ENCODE assay signal across 19 cellular contexts in genomic region chr6:163588211-163588919, GRCh38.
DNase-seq lines count a peak whose midpoint lies in the region; ATAC-seq, FAIRE-seq and TF ChIP-seq lines count a peak whose summit lies in the region.
"Had no signal": no experiment of that assay in that cellular context is flagged by ENCODE, and none has a peak within 500 bp of the region (broad histone marks: within the 10 kb centered on the region; RNA-seq: fewer than 3 reads in every experiment).

No MANE protein-coding gene starts in this region.

- H3K4me1 ChIP-seq in K562 (replicated peaks in 1 of 2; ENCODE audit: control insufficient read depth in 2 of 2, insufficient read depth in 2 of 2, low read length in 2 of 2), result peaks cover 10 to 19% of the 10 kb centered on the region in 2 experiments; a peak in 4 of 5 replicates

- H3K79me2 ChIP-seq in K562 (ENCODE audit: control insufficient read depth, insufficient read depth, low read length), result no peaks in the 10 kb centered on the region

- peak overlapping the region; percentile 24; the same call in 2 of the 3 replicates for H3K27ac ChIP-seq in K562 (ENCODE audit: extremely low read depth, low read depth, low read length)

- peaks cover 5% of the 10 kb centered on the region for H3K36me3 Mint-ChIP-seq in activated CD4-positive, alpha-beta T cell treated with anti-CD3 and anti-CD28 coated beads for 36 hours (ENCODE audit: low read depth)
- H3K36me3 Mint-ChIP-seq in activated naive CD4-positive, alpha-beta T cell treated with anti-CD3 and anti-CD28 coated beads, Interleukin-2, amount 50 U/mL, for 72 hours, result peaks cover 12 to 25% of the 10 kb centered on the region in 2 donors

- no peaks in the 10 kb centered on the region for H3K4me1 Mint-ChIP-seq in activated CD4-positive, alpha-beta T cell treated with anti-CD3 and anti-CD28 coated beads for 36 hours
- H3K4me1 Mint-ChIP-seq: activated CD4-positive, alpha-beta T cell treated with anti-CD3 and anti-CD28 coated beads, Interleukin-2, amount 10 ng/mL, durations not matched to agents 7 days and 5 days; central memory CD8-positive, alpha-beta T cell had no signal

- TF ChIP-seq EP300 in K562 (IDR thresholded peaks at IDR 0.05; ENCODE audit: low read length), result no peak

- no peak for TF ChIP-seq RAD21 in K562 (CRISPR knock-in tag; conservative IDR thresholded peaks at IDR 0.05 in 1 of 2, IDR thresholded peaks at IDR 0.05 in 1 of 2)

- no TSS peak for BruUV-seq in K562 (replicated peaks; lab: Mats Ljungman, UMichigan)

- CTCF ChIA-PET in K562 (lab: Yijun Ruan, JAX; ENCODE audit: low intra/inter-chr PET ratio), result no interaction called here
- CTCF ChIA-PET in activated CD4-positive, alpha-beta T cell treated with anti-CD3 and anti-CD28 coated beads for 36 hours (lab: Charles Lee), result no interaction called here

- H3K4me2 ChIP-seq in K562 (ENCODE audit: insufficient read depth, low read length), result no peak overlapping the region

- in situ Hi-C loops in K562 (cut with MboI), result no loop called here

- H3K27ac Mint-ChIP-seq in activated CD4-positive, alpha-beta T cell treated with anti-CD3 and anti-CD28 coated beads for 36 hours, result no peak overlapping the region
- H3K27ac Mint-ChIP-seq in activated naive CD4-positive, alpha-beta T cell treated with anti-CD3 and anti-CD28 coated beads, Interleukin-2, amount 50 U/mL, for 72 hours, result no peak overlapping the region
- H3K27ac Mint-ChIP-seq: activated CD4-positive, alpha-beta T cell treated with anti-CD3 and anti-CD28 coated beads, Interleukin-2, amount 10 ng/mL, durations not matched to agents 7 days and 5 days; activated naive CD8-positive, alpha-beta T cell treated with anti-CD3 and anti-CD28 coated beads for 36 hours; activated T-cell treated with anti-CD3 and anti-CD28 coated beads, Interleukin-2, amount 50 U/mL, for 24 hours; type B pancreatic cell had no signal

- peaks cover 17% of the 10 kb centered on the region for H3K9me3 Mint-ChIP-seq in activated CD4-positive, alpha-beta T cell treated with anti-CD3 and anti-CD28 coated beads for 36 hours (ENCODE audit: low read depth)
- peaks cover 11 to 33% of the 10 kb centered on the region in 2 donors for H3K9me3 Mint-ChIP-seq in activated naive CD4-positive, alpha-beta T cell treated with anti-CD3 and anti-CD28 coated beads, Interleukin-2, amount 50 U/mL, for 72 hours

- no peak overlapping the region for H2AFZ ChIP-seq in K562 (ENCODE audit: low read depth, low read length)

- H3K27me3 ChIP-seq in K562 (ENCODE audit: control insufficient read depth in 2 of 2, insufficient read depth in 2 of 2, low read length in 2 of 2), result no peaks in the 10 kb centered on the region

- H3K36me3 ChIP-seq in K562 (ENCODE audit: control insufficient read depth, insufficient read depth, low read length), result no peaks in the 10 kb centered on the region

- no peak for TF ChIP-seq CTCF in K562 (IDR thresholded peaks at IDR 0.05 in 2 of 3, conservative IDR thresholded peaks at IDR 0.05 in 1 of 3; ENCODE audit: insufficient read depth in 2 of 3, low read depth in 1 of 3, low read length in 3 of 3)

- no peak for TF ChIP-seq POLR2A in K562 (conservative IDR thresholded peaks at IDR 0.05)

- H3K9me1 ChIP-seq in K562 (ENCODE audit: control insufficient read depth, insufficient read depth, low read length), result no peaks in the 10 kb centered on the region

- peak; percentile 44 for DNase-seq in AG20443 (ENCODE audit: low spot score)
- peak; percentile 43 for DNase-seq in HPDE6-E6E7 (ENCODE audit: extremely low spot score)
- DNase-seq in K562 (ENCODE audit: extremely low read depth in 1 of 4, low spot score in 3 of 4), result no peak
- DNase-seq in myocyte (ENCODE audit: low read depth), result peak; percentile 77
- no peak for DNase-seq in activated CD4-positive, alpha-beta T cell treated with anti-CD3 and anti-CD28 coated beads for 36 hours
- DNase-seq in activated naive CD4-positive, alpha-beta T cell treated with anti-CD3 and anti-CD28 coated beads, Interleukin-2, amount 50 U/mL, for 72 hours (ENCODE audit: low spot score in 2 of 2), result no peak
- DNase-seq: activated CD4-positive, alpha-beta T cell treated with anti-CD3 and anti-CD28 coated beads, Interleukin-2, amount 10 ng/mL, durations not matched to agents 7 days and 5 days; activated naive CD8-positive, alpha-beta T cell treated with anti-CD3 and anti-CD28 coated beads for 36 hours; activated T-cell treated with anti-CD3 and anti-CD28 coated beads, Interleukin-2, amount 50 U/mL, for 24 hours; midbrain; NCI-H2081 treated with DMSO at 0.1 percent for 48 hours; NK-92 treated with Interleukin-12 subunit alpha and Interleukin-12 subunit beta, amount 100 ng/mL, for 24 hours; occipital lobe; SIG-M5; T1000 had no signal

- no peak overlapping the region for H3K9ac ChIP-seq in K562 (ENCODE audit: insufficient read depth in 1 of 2, low read depth in 2 of 2, low read length in 2 of 2)

- peaks cover 7% of the 10 kb centered on the region for H3K27me3 Mint-ChIP-seq in activated CD4-positive, alpha-beta T cell treated with anti-CD3 and anti-CD28 coated beads for 36 hours
- H3K27me3 Mint-ChIP-seq: activated CD4-positive, alpha-beta T cell treated with anti-CD3 and anti-CD28 coated beads, Interleukin-2, amount 10 ng/mL, durations not matched to agents 7 days and 5 days; type B pancreatic cell had no signal

- no peak overlapping the region for H3K4me3 ChIP-seq in K562

- no peak overlapping the region for H3K4me3 Mint-ChIP-seq in activated CD4-positive, alpha-beta T cell treated with anti-CD3 and anti-CD28 coated beads for 36 hours
- H3K4me3 Mint-ChIP-seq: activated CD4-positive, alpha-beta T cell treated with anti-CD3 and anti-CD28 coated beads, Interleukin-2, amount 10 ng/mL, durations not matched to agents 7 days and 5 days; activated naive CD8-positive, alpha-beta T cell treated with anti-CD3 and anti-CD28 coated beads for 36 hours; activated T-cell treated with anti-CD3 and anti-CD28 coated beads, Interleukin-2, amount 50 U/mL, for 24 hours; central memory CD8-positive, alpha-beta T cell; type B pancreatic cell had no signal

- no peaks in the 10 kb centered on the region for H4K20me1 ChIP-seq in K562 (replicated peaks; ENCODE audit: control insufficient read depth, insufficient read depth, low read length)

- POLR2A ChIA-PET in K562 (lab: Yijun Ruan, JAX), result interaction anchor here (0.7 to 0.9 kb wide), 2 partner anchors 10 to 877 kb away, joined by 3 read pairs; no protein-coding TSS in a partner anchor
- POLR2A ChIA-PET in activated CD4-positive, alpha-beta T cell treated with anti-CD3 and anti-CD28 coated beads for 36 hours (lab: Charles Lee), result no interaction called here

- H3K9me3 ChIP-seq in K562 (replicated peaks; ENCODE audit: control insufficient read depth, insufficient read depth, low read depth, low read length), result peaks cover 15% of the 10 kb centered on the region; the same call in 1 of the 2 replicates

- intact Hi-C loops in K562 (cut with micrococcal nuclease), result loop anchor here (10.0 kb wide), 1 partner anchor 366 kb away; no protein-coding TSS in a partner anchor
- intact Hi-C loops in activated CD4-positive, alpha-beta T cell treated with anti-CD3 and anti-CD28 coated beads for 36 hours (cut with DNase I, micrococcal nuclease), result no loop called here

- ATAC-seq in K562 (no peak), HG03097 (IDR thresholded peaks at IDR 0.05; ENCODE audit: low FRiP score, unreplicated experiment) (no peak), GM21381 (IDR thresholded peaks at IDR 0.05; ENCODE audit: unreplicated experiment) (no peak)
- ATAC-seq in activated CD4-positive, alpha-beta T cell treated with anti-CD3 and anti-CD28 coated beads for 36 hours, result no peak
- no peak for ATAC-seq in activated naive CD4-positive, alpha-beta T cell treated with anti-CD3 and anti-CD28 coated beads, Interleukin-2, amount 50 U/mL, for 72 hours

- no peak for FAIRE-seq in K562 (lab: Jason Lieb, UNC)

- 91% methylated on average over 22 of the region's 22 CpGs for WGBS in K562 (ENCODE audit: insufficient coverage, low coverage, missing lambda C conversion rate)

TF ChIP-seq in K562, 482 proteins besides CTCF, POLR2A, EP300 and RAD21:
- TF ChIP-seq ZBTB33 (CRISPR knock-in tag; IDR thresholded peaks at IDR 0.05) (peak; percentile 53), THRA (IDR thresholded peaks at IDR 0.05) (no peak)
TF ChIP-seq in K562: peak in this region for 1.

Comparison
In these comparisons a context has a peak if more than half of its experiments do, and no peak if none do; other contexts are left out.
1. DNase-seq: peak in AG20443 (single experiment), HPDE6-E6E7 (single experiment) and myocyte (single experiment); none in K562 (0 of 4), activated CD4-positive, alpha-beta T cell treated with anti-CD3 and anti-CD28 coated beads for 36 hours (single experiment) and activated naive CD4-positive, alpha-beta T cell treated with anti-CD3 and anti-CD28 coated beads, Interleukin-2, amount 50 U/mL, for 72 hours (0 of 2).